ENCODE assay signal across 17 cellular contexts in genomic region chr22:37827056-37827455, GRCh38. TPM values are rescaled to one million over a fixed set of nuclear protein-coding genes. Genes with fewer than 3 reads are reported as not detected.
A peak's percentile ranks its signal among the peaks of the same experiment; 100 is the strongest.
DNase-seq lines count a peak whose midpoint lies in the region; FAIRE-seq lines count a peak whose summit lies in the region.
"Had no signal": no experiment of that assay in that cellular context is flagged by ENCODE, and none has a peak within 500 bp of the region (broad histone marks: within the 10 kb centered on the region; RNA-seq: fewer than 3 reads in every experiment).

No MANE protein-coding gene starts in this region.

- H3K4me1 ChIP-seq in trophoblast cell (ENCODE audit: control insufficient read depth in 1 of 2, insufficient read depth in 2 of 2, low read length in 2 of 2) = peaks cover 8 to 9% of the 10 kb centered on the region in 2 experiments

- H2BK120ac ChIP-seq in trophoblast cell (ENCODE audit: insufficient read depth, low read length, poor library complexity) = no peak overlapping the region

- no peak overlapping the region for H3K18ac ChIP-seq in trophoblast cell (ENCODE audit: low read length)

- no peak overlapping the region for H3K27ac ChIP-seq in trophoblast cell (ENCODE audit: low read depth, low read length)
- H3K27ac ChIP-seq: Peyer's patch had no signal

- DNase-seq in NCI-H446 (lab: John Stamatoyannopoulos, UW) = peak; percentile 85 to 97
- peak; percentile 94 for DNase-seq in cerebellum (ENCODE audit: low spot score)
- DNase-seq in medulla oblongata (ENCODE audit: extremely low spot score) = peak; percentile 69
- DNase-seq in superior temporal gyrus (ENCODE audit: extremely low spot score) = peak; percentile 49
- no peak for DNase-seq in trophoblast cell
- DNase-seq in amniotic stem cell (lab: John Stamatoyannopoulos, UW) = no peak
- no peak for DNase-seq in GM19239 (ENCODE audit: insufficient read length, low spot score)
- DNase-seq: activated CD4-positive, alpha-beta T cell treated with anti-CD3 and anti-CD28 coated beads for 1 hour; activated naive CD8-positive, alpha-beta T cell treated with anti-CD3 and anti-CD28 coated beads, Interleukin-2, amount 50 U/mL, for 24 hours; activated T-cell treated with anti-CD3 and anti-CD28 coated beads for 4 hours; CD4-positive, CD25-positive, alpha-beta regulatory T cell; immature natural killer cell; mucosa of descending colon; Peyer's patch; stimulated activated CD4-positive, alpha-beta T cell treated with anti-CD3 and anti-CD28 coated beads, Interleukin-2, amount 100 ng/mL, for 24 hours had no signal

- H2AFZ ChIP-seq in trophoblast cell (ENCODE audit: insufficient read depth, low read length, poor library complexity) = no peak overlapping the region

- no peak overlapping the region for H4K12ac ChIP-seq in trophoblast cell (ENCODE audit: low read depth, low read length)

- peaks cover 24% of the 10 kb centered on the region for H3K27me3 ChIP-seq in trophoblast cell (ENCODE audit: insufficient read depth, low read length)
- H3K27me3 ChIP-seq: Peyer's patch had no signal

- no peak overlapping the region for H4K91ac ChIP-seq in trophoblast cell (ENCODE audit: low read depth, low read length)

- no peak overlapping the region for H4K8ac ChIP-seq in trophoblast cell (ENCODE audit: low read depth, low read length)

- no peak overlapping the region for H2BK12ac ChIP-seq in trophoblast cell (ENCODE audit: low read length)

- no peak overlapping the region for H2AK5ac ChIP-seq in trophoblast cell (ENCODE audit: low read length)

- no peak overlapping the region for H3K9ac ChIP-seq in trophoblast cell (ENCODE audit: low read length)

- H3K9me3 ChIP-seq in trophoblast cell (ENCODE audit: insufficient read depth, low read depth, low read length) = peaks cover 6% of the 10 kb centered on the region
- H3K9me3 ChIP-seq: mucosa of descending colon, Peyer's patch had no signal

- H3K4ac ChIP-seq in trophoblast cell (ENCODE audit: low read depth, low read length) = no peak overlapping the region

- no peak overlapping the region for H3K23ac ChIP-seq in trophoblast cell (ENCODE audit: low read length)

- peaks cover 25 to 28% of the 10 kb centered on the region in 2 experiments for H3K36me3 ChIP-seq in trophoblast cell (ENCODE audit: control insufficient read depth in 1 of 2, insufficient read depth in 2 of 2, low read length in 2 of 2)

- H3K14ac ChIP-seq in trophoblast cell (ENCODE audit: low read length) = no peak overlapping the region

- no peaks in the 10 kb centered on the region for H3K79me2 ChIP-seq in trophoblast cell (ENCODE audit: control insufficient read depth, insufficient read depth, low read length, poor library complexity)

- no peaks in the 10 kb centered on the region for H3K79me1 ChIP-seq in trophoblast cell (ENCODE audit: low read length)

- FAIRE-seq in GM19239 (lab: Jason Lieb, UNC) = no peak
- FAIRE-seq: G401.6 had no signal

- WGBS in trophoblast cell (ENCODE audit: extremely low coverage, insufficient coverage, insufficient read length) = no CpG with 5 or more reads among the region's 9 CpGs

- no peak overlapping the region for H3K4me3 ChIP-seq in trophoblast cell (ENCODE audit: low read depth, low read length)
- H3K4me3 ChIP-seq: mucosa of descending colon, Peyer's patch had no signal

- H2BK5ac ChIP-seq in trophoblast cell (ENCODE audit: low read depth, low read length, poor library complexity) = no peak overlapping the region

- no peak overlapping the region for H3K4me2 ChIP-seq in trophoblast cell (ENCODE audit: low read length)

RNA-seq across cellular contexts. Expression of gene GALR3, which starts 3.9 kb away (rescaled TPM):
- total RNA-seq in cerebellum = not detected
- polyA plus RNA-seq in trophoblast cell (2013) = not detected in 2 replicates
- total RNA-seq: CD4-positive, CD25-positive, alpha-beta regulatory T cell; mucosa of descending colon; NCI-H460; Peyer's patch had no signal
- polyA plus RNA-seq: CD4-positive, CD25-positive, alpha-beta regulatory T cell; immature natural killer cell had no signal

RNA-seq across cellular contexts. Expression of gene ANKRD54, which starts 17.1 kb away (rescaled TPM):
- 17.9 TPM for total RNA-seq in cerebellum
- polyA plus RNA-seq in trophoblast cell (2013) = 12.6 and 12.9 TPM in 2 replicates

RNA-seq across cellular contexts. Expression of gene GCAT, which starts 19.3 kb away (rescaled TPM):
- total RNA-seq in cerebellum = 5.7 TPM
- polyA plus RNA-seq in trophoblast cell (2013) = 15.3 and 16.1 TPM in 2 replicates

RNA-seq across cellular contexts. Expression of gene EIF3L, which starts 22.2 kb away (rescaled TPM):
- total RNA-seq in cerebellum = 387 TPM
- polyA plus RNA-seq in trophoblast cell (2013) = 550 and 552 TPM in 2 replicates

Comparison
In these comparisons a context has a peak if more than half of its experiments do, and no peak if none do; other contexts are left out.
1. DNase-seq: peak in NCI-H446 (2 of 2), cerebellum (single experiment), medulla oblongata (single experiment) and superior temporal gyrus (single experiment); none in trophoblast cell (0 of 2), amniotic stem cell (single experiment) and GM19239 (single experiment).